Comparison of ENCODE assay signal across 12 cellular contexts in genomic region chr19:40567040-40567749, GRCh38. TPM values are rescaled to one million over a fixed set of nuclear protein-coding genes. Genes with fewer than 3 reads are reported as not detected.
DNase-seq lines count a peak whose midpoint lies in the region; ATAC-seq and TF ChIP-seq lines count a peak whose summit lies in the region.
"Had no signal": no experiment of that assay in that cellular context is flagged by ENCODE, and none has a peak within 500 bp of the region (broad histone marks: within the 10 kb centered on the region; RNA-seq: fewer than 3 reads in every experiment).

No MANE protein-coding gene starts in this region.

- H3K27me3 ChIP-seq in heart left ventricle (peaks cover 4 to 52% (median 33%) of the 10 kb centered on the region in 9 donors), right atrium auricular region (peaks cover 11 to 14% of the 10 kb centered on the region in 2 donors), kidney epithelial cell (ENCODE audit: control insufficient read depth, insufficient read depth, low read length) (peaks cover 26% of the 10 kb centered on the region), tibial nerve (peaks cover 0 to 44% of the 10 kb centered on the region in 2 donors)

- TF ChIP-seq CTCF in heart left ventricle (IDR thresholded peaks at IDR 0.05) = no peak
- no peak for TF ChIP-seq CTCF in right atrium auricular region (IDR thresholded peaks at IDR 0.05)
- no peak for TF ChIP-seq CTCF in astrocyte of the cerebellum (IDR thresholded peaks at IDR 0.05; ENCODE audit: low read depth, low read length, missing control alignments)
- TF ChIP-seq CTCF in kidney epithelial cell (IDR thresholded peaks at IDR 0.05; ENCODE audit: insufficient read depth, low read length, poor library complexity, severe bottlenecking) = no peak
- no peak for TF ChIP-seq CTCF in tibial nerve (IDR thresholded peaks at IDR 0.05)

- intact Hi-C loops in heart left ventricle (cut with DNase I) = no loop called here

- in situ Hi-C loops in astrocyte of the cerebellum (cut with HindIII; ENCODE audit: low sequenced_read_pairs) = no loop called here

- no peak for ATAC-seq in heart left ventricle

- DNase-seq in heart left ventricle (no peak), right atrium auricular region (ENCODE audit: low spot score) (no peak), astrocyte of the cerebellum (ENCODE audit: low read depth) (no peak), kidney epithelial cell (ENCODE audit: low read depth) (no peak), tibial nerve (ENCODE audit: low spot score in 2 of 2) (no peak), NCI-H774 (lab: John Stamatoyannopoulos, UW) (no peak)
- no peak for DNase-seq in activated CD4-positive, alpha-beta T cell treated with anti-CD3 and anti-CD28 coated beads for 1 hour
- DNase-seq in activated naive CD4-positive, alpha-beta T cell treated with Interleukin-2 at 50 U/mL for 16 hours = no peak
- DNase-seq: activated CD8-positive, alpha-beta memory T cell treated with anti-CD3 and anti-CD28 coated beads, Interleukin-2, amount 50 U/mL, for 48 hours; CD4-positive, alpha-beta T cell; NCI-H2081 had no signal

- WGBS in heart left ventricle, 4 donors = 27 to 33% (median 29%) methylated on average over 18 to 20 of the region's 20 CpGs
- WGBS in tibial nerve, 2 donors = 26% methylated on average over 20 of the region's 20 CpGs

- no peaks in the 10 kb centered on the region for H3K9me3 ChIP-seq in heart left ventricle
- no peaks in the 10 kb centered on the region for H3K9me3 ChIP-seq in right atrium auricular region
- H3K9me3 ChIP-seq in tibial nerve = no peaks in the 10 kb centered on the region

- H3K4me1 ChIP-seq in heart left ventricle (peaks cover 0 to 20% (median 9%) of the 10 kb centered on the region in 12 donors), right atrium auricular region (peaks cover 0 to 15% of the 10 kb centered on the region in 2 donors), tibial nerve (peaks cover 0 to 32% (median 13%) of the 10 kb centered on the region in 4 donors)

- TF ChIP-seq POLR2A in heart left ventricle (IDR thresholded peaks at IDR 0.05) (no peak), tibial nerve (IDR thresholded peaks at IDR 0.05) (no peak)

- H3K27ac ChIP-seq in heart left ventricle (no peak overlapping the region), right atrium auricular region (no peak overlapping the region), tibial nerve (peak overlapping the region in 2 of 4 donors; percentile 59 to 89)
- H3K27ac ChIP-seq: SK-N-MC had no signal

- H3K4me3 ChIP-seq in heart left ventricle (peak overlapping the region in 10 of 12 donors; percentile 9 to 46 (median 26)), right atrium auricular region (peak overlapping the region in 1 of 2 donors; percentile 34), astrocyte of the cerebellum (ENCODE audit: low read depth, low read length) (peak overlapping the region; percentile 24), kidney epithelial cell (ENCODE audit: low read depth, low read length) (peak overlapping the region; percentile 35), tibial nerve (peak overlapping the region; percentile 8 to 43 (median 18))
- H3K4me3 ChIP-seq: SK-N-MC had no signal

- H3K36me3 ChIP-seq in heart left ventricle (no peaks in the 10 kb centered on the region), right atrium auricular region (no peaks in the 10 kb centered on the region), kidney epithelial cell (ENCODE audit: control insufficient read depth, insufficient read depth, low read length) (no peaks in the 10 kb centered on the region), tibial nerve (no peaks in the 10 kb centered on the region)

- TF ChIP-seq EP300 in tibial nerve (IDR thresholded peaks at IDR 0.05) = no peak

RNA-seq across cellular contexts. Expression of gene SHKBP1, which starts 9.5 kb away (rescaled TPM):
- 10 to 100 TPM; 16.4 to 52.8 (median 18.4) TPM for total RNA-seq in heart left ventricle
- polyA plus RNA-seq in heart left ventricle = 10 to 100 TPM; 23.2 to 37.0 TPM
- total RNA-seq in right atrium auricular region = 10 to 100 TPM; 15.8 to 35.6 TPM
- total RNA-seq in kidney epithelial cell = 105 and 142 TPM in 2 replicates
- 100 to 1,000 TPM in 1 of 4 donors, 10 to 100 TPM in 3; 40.8 to 129 (median 51.2) TPM for total RNA-seq in tibial nerve

RNA-seq across cellular contexts. Expression of gene LTBP4, which starts 34.0 kb away (rescaled TPM):
- total RNA-seq in heart left ventricle (100 to 1,000 TPM; 101 to 319 (median 212) TPM), right atrium auricular region (100 to 1,000 TPM; 152 to 257 TPM), kidney epithelial cell (89.3 and 98.3 TPM in 2 replicates), tibial nerve (1,000 to 10,000 TPM in 2 of 4 donors, 100 to 1,000 TPM in 2; 851 to 1,504 (median 1,156) TPM)
- 100 to 1,000 TPM in 1 of 2 donors, 10 to 100 TPM in 1; 95.0 to 121 TPM for polyA plus RNA-seq in heart left ventricle
